ENCODE assay signal across 1 cellular context in genomic region chr21:38795475-38795874, GRCh38.
A peak's percentile ranks its signal among the peaks of the same experiment; 100 is the strongest.
TF ChIP-seq lines count a peak whose summit lies in the region.

No MANE protein-coding gene starts in this region.

TF ChIP-seq in Ishikawa, 13 proteins besides CTCF, POLR2A, EP300 and RAD21:
- TF ChIP-seq, protein P1, sequence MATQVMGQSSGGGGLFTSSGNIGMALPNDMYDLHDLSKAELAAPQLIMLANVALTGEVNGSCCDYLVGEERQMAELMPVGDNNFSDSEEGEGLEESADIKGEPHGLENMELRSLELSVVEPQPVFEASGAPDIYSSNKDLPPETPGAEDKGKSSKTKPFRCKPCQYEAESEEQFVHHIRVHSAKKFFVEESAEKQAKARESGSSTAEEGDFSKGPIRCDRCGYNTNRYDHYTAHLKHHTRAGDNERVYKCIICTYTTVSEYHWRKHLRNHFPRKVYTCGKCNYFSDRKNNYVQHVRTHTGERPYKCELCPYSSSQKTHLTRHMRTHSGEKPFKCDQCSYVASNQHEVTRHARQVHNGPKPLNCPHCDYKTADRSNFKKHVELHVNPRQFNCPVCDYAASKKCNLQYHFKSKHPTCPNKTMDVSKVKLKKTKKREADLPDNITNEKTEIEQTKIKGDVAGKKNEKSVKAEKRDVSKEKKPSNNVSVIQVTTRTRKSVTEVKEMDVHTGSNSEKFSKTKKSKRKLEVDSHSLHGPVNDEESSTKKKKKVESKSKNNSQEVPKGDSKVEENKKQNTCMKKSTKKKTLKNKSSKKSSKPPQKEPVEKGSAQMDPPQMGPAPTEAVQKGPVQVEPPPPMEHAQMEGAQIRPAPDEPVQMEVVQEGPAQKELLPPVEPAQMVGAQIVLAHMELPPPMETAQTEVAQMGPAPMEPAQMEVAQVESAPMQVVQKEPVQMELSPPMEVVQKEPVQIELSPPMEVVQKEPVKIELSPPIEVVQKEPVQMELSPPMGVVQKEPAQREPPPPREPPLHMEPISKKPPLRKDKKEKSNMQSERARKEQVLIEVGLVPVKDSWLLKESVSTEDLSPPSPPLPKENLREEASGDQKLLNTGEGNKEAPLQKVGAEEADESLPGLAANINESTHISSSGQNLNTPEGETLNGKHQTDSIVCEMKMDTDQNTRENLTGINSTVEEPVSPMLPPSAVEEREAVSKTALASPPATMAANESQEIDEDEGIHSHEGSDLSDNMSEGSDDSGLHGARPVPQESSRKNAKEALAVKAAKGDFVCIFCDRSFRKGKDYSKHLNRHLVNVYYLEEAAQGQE (IDR thresholded peaks at IDR 0.05; ENCODE audit: low read depth): no peak
- TF ChIP-seq CREB1 (IDR thresholded peaks at IDR 0.05; ENCODE audit: low read depth): no peak
- TF ChIP-seq USF1 (IDR thresholded peaks at IDR 0.05): peak; percentile 64
- peak; percentile 34; the same call in 1 of the 2 replicates for TF ChIP-seq MAX (IDR thresholded peaks at IDR 0.05)
- TF ChIP-seq TCF12 (IDR thresholded peaks at IDR 0.05; ENCODE audit: low read depth): no peak
- no peak for TF ChIP-seq YY1 (IDR thresholded peaks at IDR 0.05; ENCODE audit: low read depth)
- TF ChIP-seq ZBTB7A (IDR thresholded peaks at IDR 0.05; ENCODE audit: low read depth): no peak
